13 cellular contexts compared by ENCODE assay signal in the genomic region with DNA sequence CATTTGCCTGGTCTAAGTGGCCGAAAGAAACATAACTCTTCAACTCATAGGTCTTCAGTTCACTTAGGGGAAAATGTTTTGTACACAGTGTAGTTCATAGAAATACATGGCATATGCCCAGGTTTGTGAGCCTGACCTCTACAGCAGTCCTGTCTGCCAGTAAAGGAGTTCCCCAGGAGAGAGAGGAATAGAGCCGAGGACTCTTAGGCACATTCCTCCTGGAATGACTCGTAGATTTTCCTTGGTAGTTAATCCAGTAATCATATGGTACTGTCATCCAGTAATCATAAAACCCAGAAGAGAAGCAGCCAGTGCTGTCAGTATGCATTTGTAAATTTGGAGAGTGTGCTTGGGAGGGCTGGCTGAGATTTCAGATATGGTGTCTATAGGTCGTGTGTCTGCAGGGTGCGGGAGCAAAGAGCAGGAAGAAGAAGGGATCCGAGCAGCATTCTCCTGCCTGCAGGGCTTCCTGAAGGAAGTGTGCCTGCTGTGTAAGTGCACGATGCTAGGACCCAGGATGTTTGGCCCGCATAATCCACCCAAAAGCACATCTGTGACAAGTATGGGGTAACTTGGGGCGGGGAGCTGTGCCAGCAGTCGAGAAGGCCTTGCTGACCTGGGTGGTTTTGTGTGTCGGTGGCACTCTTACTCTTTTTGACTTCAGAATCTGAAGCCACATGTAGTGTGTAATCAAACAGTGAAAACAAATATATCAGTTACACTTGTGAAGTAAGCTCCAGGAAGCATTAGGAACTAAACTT. TPM values are rescaled to one million over a fixed set of nuclear protein-coding genes. Genes with fewer than 3 reads are reported as not detected.
DNase-seq lines count a peak whose midpoint lies in the region; ATAC-seq and TF ChIP-seq lines count a peak whose summit lies in the region.
"Had no signal": no experiment of that assay in that cellular context is flagged by ENCODE, and none has a peak within 500 bp of the region (broad histone marks: within the 10 kb centered on the region; RNA-seq: fewer than 3 reads in every experiment).

No MANE protein-coding gene starts in this region.

- no peak overlapping the region for H3K4me3 ChIP-seq in fibroblast of lung (replicated peaks in 1 of 4; ENCODE audit: control extremely low read depth in 1 of 4, insufficient read depth in 1 of 4, low read depth in 3 of 4, low read length in 4 of 4)
- H3K4me3 ChIP-seq: mucosa of descending colon, uterus had no signal

- H2AFZ ChIP-seq in fibroblast of lung (ENCODE audit: low read length) = no peak overlapping the region

- no peaks in the 10 kb centered on the region for H3K27me3 ChIP-seq in fibroblast of lung (ENCODE audit: control insufficient read depth, insufficient read depth, low read length)
- H3K27me3 ChIP-seq: uterus had no signal

- no peak overlapping the region for H3K9ac ChIP-seq in fibroblast of lung (ENCODE audit: insufficient read depth, low read length)

- H3K27me3 Mint-ChIP-seq in CD14-positive monocyte (ENCODE audit: low read depth in 3 of 3) (no peaks in the 10 kb centered on the region), osteocyte (ENCODE audit: unreplicated experiment) (no peaks in the 10 kb centered on the region)
- H3K27me3 Mint-ChIP-seq in activated T-helper 1 cell treated with anti-CD3 and anti-CD28 coated beads, Interleukin-12 subunit alpha, Interleukin-12 subunit beta, Interleukin-2, Interleukin-4 antibody, amounts not matched to agents 30 ng/mL and 10 ng/mL and 1 ng/mL, durations not matched to agents 14 hours and 24 hours and 36 hours (ENCODE audit: insufficient read depth) = no peaks in the 10 kb centered on the region

- peaks cover 77% of the 10 kb centered on the region for H3K79me2 ChIP-seq in fibroblast of lung (ENCODE audit: control insufficient read depth, insufficient read depth, low read length)

- H3K4me3 Mint-ChIP-seq in CD14-positive monocyte = no peak overlapping the region
- no peak overlapping the region for H3K4me3 Mint-ChIP-seq in osteocyte (ENCODE audit: unreplicated experiment)
- no peak overlapping the region for H3K4me3 Mint-ChIP-seq in activated T-helper 1 cell treated with anti-CD3 and anti-CD28 coated beads, Interleukin-12 subunit alpha, Interleukin-12 subunit beta, Interleukin-2, Interleukin-4 antibody, amounts not matched to agents 30 ng/mL and 10 ng/mL and 1 ng/mL, durations not matched to agents 14 hours and 24 hours and 36 hours

- no peak for TF ChIP-seq CTCF in CD14-positive monocyte (IDR thresholded peaks at IDR 0.05)
- TF ChIP-seq CTCF in fibroblast of lung (conservative IDR thresholded peaks at IDR 0.05 in 1 of 2, IDR thresholded peaks at IDR 0.05 in 1 of 2; ENCODE audit: low read depth in 1 of 2, low read length in 2 of 2) = no peak
- TF ChIP-seq CTCF in osteocyte (IDR thresholded peaks at IDR 0.05) = no peak

- H3K4me1 Mint-ChIP-seq in CD14-positive monocyte = peaks cover 24% of the 10 kb centered on the region
- H3K4me1 Mint-ChIP-seq in osteocyte (ENCODE audit: unreplicated experiment) = peaks cover 35% of the 10 kb centered on the region
- peaks cover 43% of the 10 kb centered on the region for H3K4me1 Mint-ChIP-seq in activated T-helper 1 cell treated with anti-CD3 and anti-CD28 coated beads, Interleukin-12 subunit alpha, Interleukin-12 subunit beta, Interleukin-2, Interleukin-4 antibody, amounts not matched to agents 30 ng/mL and 10 ng/mL and 1 ng/mL, durations not matched to agents 14 hours and 24 hours and 36 hours (ENCODE audit: low read depth)

- H3K36me3 Mint-ChIP-seq in CD14-positive monocyte = peaks cover 61 to 83% of the 10 kb centered on the region in 2 donors
- H3K36me3 Mint-ChIP-seq in osteocyte (ENCODE audit: unreplicated experiment) = peaks cover 39% of the 10 kb centered on the region
- H3K36me3 Mint-ChIP-seq in activated T-helper 1 cell treated with anti-CD3 and anti-CD28 coated beads, Interleukin-12 subunit alpha, Interleukin-12 subunit beta, Interleukin-2, Interleukin-4 antibody, amounts not matched to agents 30 ng/mL and 10 ng/mL and 1 ng/mL, durations not matched to agents 14 hours and 24 hours and 36 hours (ENCODE audit: low read depth) = peaks cover 55% of the 10 kb centered on the region

- peaks cover 3% of the 10 kb centered on the region for H4K20me1 ChIP-seq in fibroblast of lung (ENCODE audit: control insufficient read depth, extremely low read depth, insufficient read depth, low read length)

- intact Hi-C loops in CD14-positive monocyte (cut with micrococcal nuclease) = no loop called here
- intact Hi-C loops in activated T-helper 1 cell treated with anti-CD3 and anti-CD28 coated beads, Interleukin-12 subunit alpha, Interleukin-12 subunit beta, Interleukin-2, Interleukin-4 antibody, amounts not matched to agents 30 ng/mL and 10 ng/mL and 1 ng/mL, durations not matched to agents 14 hours and 24 hours and 36 hours (cut with micrococcal nuclease) = no loop called here

- peak overlapping the region in 4 of 7 donors; percentile 4 to 76 (median 28) for H3K27ac Mint-ChIP-seq in CD14-positive monocyte
- H3K27ac Mint-ChIP-seq in osteocyte (ENCODE audit: unreplicated experiment) = peak overlapping the region; percentile 63
- H3K27ac Mint-ChIP-seq in activated T-helper 1 cell treated with anti-CD3 and anti-CD28 coated beads, Interleukin-12 subunit alpha, Interleukin-12 subunit beta, Interleukin-2, Interleukin-4 antibody, amounts not matched to agents 30 ng/mL and 10 ng/mL and 1 ng/mL, durations not matched to agents 14 hours and 24 hours and 36 hours = no peak overlapping the region

- peaks cover 14% of the 10 kb centered on the region for H3K36me3 ChIP-seq in fibroblast of lung (ENCODE audit: control insufficient read depth, insufficient read depth, low read length)
- H3K36me3 ChIP-seq: uterus had no signal

- H3K4me2 ChIP-seq in fibroblast of lung (ENCODE audit: extremely low read depth, insufficient read depth, low read length) = no peak overlapping the region

- ATAC-seq in GM18867 (IDR thresholded peaks at IDR 0.05; ENCODE audit: unreplicated experiment) = no peak
- ATAC-seq: mucosa of descending colon had no signal

- H3K4me1 ChIP-seq in fibroblast of lung (ENCODE audit: control insufficient read depth, extremely low read depth, insufficient read depth, low read length) = peaks cover 7% of the 10 kb centered on the region

- DNase-seq in CD14-positive monocyte (ENCODE audit: low spot score) (no peak), NCI-H226 (peak; percentile 65), fibroblast of lung (ENCODE audit: low read depth in 2 of 2) (peak; percentile 30 to 48), osteocyte (ENCODE audit: extremely low spot score, unreplicated experiment) (no peak), occipital lobe (lab: John Stamatoyannopoulos, UW) (no peak), NCI-H146 (lab: John Stamatoyannopoulos, UW) (no peak)
- DNase-seq in activated T-helper 1 cell treated with anti-CD3 and anti-CD28 coated beads, Interleukin-12 subunit alpha, Interleukin-12 subunit beta, Interleukin-2, Interleukin-4 antibody, amounts not matched to agents 30 ng/mL and 10 ng/mL and 1 ng/mL, durations not matched to agents 14 hours and 24 hours and 36 hours (ENCODE audit: low spot score) = no peak
- DNase-seq: mucosa of descending colon; NCI-H524; stimulated activated CD4-positive, alpha-beta T cell treated with anti-CD3 and anti-CD28 coated beads, Interleukin-1b, Interleukin-23, amount 100 ng/mL, for 48 hours; uterus had no signal

- H3K27ac ChIP-seq in fibroblast of lung (ENCODE audit: insufficient read depth, low read length) = peak overlapping the region; percentile 18

- no peaks in the 10 kb centered on the region for H3K9me3 Mint-ChIP-seq in CD14-positive monocyte
- H3K9me3 Mint-ChIP-seq in osteocyte (ENCODE audit: unreplicated experiment) = no peaks in the 10 kb centered on the region
- H3K9me3 Mint-ChIP-seq in activated T-helper 1 cell treated with anti-CD3 and anti-CD28 coated beads, Interleukin-12 subunit alpha, Interleukin-12 subunit beta, Interleukin-2, Interleukin-4 antibody, amounts not matched to agents 30 ng/mL and 10 ng/mL and 1 ng/mL, durations not matched to agents 14 hours and 24 hours and 36 hours = no peaks in the 10 kb centered on the region
- H3K9me3 Mint-ChIP-seq: activated T-helper 2 cell treated with anti-CD3 and anti-CD28 coated beads, Interferon-gamma antibody, Interleukin-2, Interleukin-4, amounts not matched to agents 10 μg/mL and 5 μg/mL and 100 μg/mL, durations not matched to agents 14 hours and 24 hours and 36 hours had no signal

- no peaks in the 10 kb centered on the region for H3K9me3 ChIP-seq in fibroblast of lung (ENCODE audit: control insufficient read depth, insufficient read depth, low read depth, low read length)
- H3K9me3 ChIP-seq: mucosa of descending colon, uterus had no signal

RNA-seq across cellular contexts. Expression of gene EIF4H, which starts 13.9 kb away (rescaled TPM):
- polyA plus RNA-seq in CD14-positive monocyte (100 to 1,000 TPM; 206 to 234 TPM), fibroblast of lung (292 and 301 TPM in 2 replicates)
- total RNA-seq in fibroblast of lung (308 and 361 TPM in 2 replicates), osteocyte (205 and 208 TPM in 2 replicates), occipital lobe (146 TPM)
- 289 and 326 TPM in 2 replicates for polyA plus RNA-seq in fibroblast of lung (2012)
- 204 and 250 TPM in 2 replicates for polyA minus RNA-seq in fibroblast of lung (ENCODE audit: low replicate concordance)
- 343 and 355 TPM in 2 replicates for total RNA-seq in activated T-helper 1 cell treated with anti-CD3 and anti-CD28 coated beads, Interleukin-12 subunit alpha, Interleukin-12 subunit beta, Interleukin-2, Interleukin-4 antibody, amounts not matched to agents 30 ng/mL and 10 ng/mL and 1 ng/mL, durations not matched to agents 14 hours and 24 hours and 36 hours

RNA-seq across cellular contexts. Expression of gene LAT2, which starts 21.7 kb away (rescaled TPM):
- 100 to 1,000 TPM; 349 to 355 TPM for polyA plus RNA-seq in CD14-positive monocyte
- total RNA-seq in fibroblast of lung = 0.26 and 0.50 TPM in 2 replicates
- 0.34 and 0.36 TPM in 2 replicates for polyA plus RNA-seq in fibroblast of lung
- polyA plus RNA-seq in fibroblast of lung (2012) = 0.40 and 0.54 TPM in 2 replicates
- polyA minus RNA-seq in fibroblast of lung (ENCODE audit: low replicate concordance) = 0.33 and 6.0 TPM in 2 replicates
- 0.52 and 0.67 TPM in 2 replicates for total RNA-seq in osteocyte
- total RNA-seq in occipital lobe = 2.5 TPM
- total RNA-seq in activated T-helper 1 cell treated with anti-CD3 and anti-CD28 coated beads, Interleukin-12 subunit alpha, Interleukin-12 subunit beta, Interleukin-2, Interleukin-4 antibody, amounts not matched to agents 30 ng/mL and 10 ng/mL and 1 ng/mL, durations not matched to agents 14 hours and 24 hours and 36 hours = 15.5 and 18.3 TPM in 2 replicates

Comparison
In these comparisons a context has a peak if more than half of its experiments do, and no peak if none do; other contexts are left out.
1. DNase-seq: peak in NCI-H226 (single experiment) and fibroblast of lung (2 of 2); none in CD14-positive monocyte (single experiment), osteocyte (single experiment), occipital lobe (single experiment), activated T-helper 1 cell treated with anti-CD3 and anti-CD28 coated beads, Interleukin-12 subunit alpha, Interleukin-12 subunit beta, Interleukin-2, Interleukin-4 antibody, amounts not matched to agents 30 ng/mL and 10 ng/mL and 1 ng/mL, durations not matched to agents 14 hours and 24 hours and 36 hours (single experiment) and NCI-H146 (single experiment).